In genomic region chr2:61151434-61151833, GRCh38 we compare ENCODE assay signal across 20 cellular contexts. TPM values are rescaled to one million over a fixed set of nuclear protein-coding genes. Genes with fewer than 3 reads are reported as not detected.
DNase-seq lines count a peak whose midpoint lies in the region; ATAC-seq, FAIRE-seq and TF ChIP-seq lines count a peak whose summit lies in the region.
"Had no signal": no experiment of that assay in that cellular context is flagged by ENCODE, and none has a peak within 500 bp of the region (broad histone marks: within the 10 kb centered on the region; RNA-seq: fewer than 3 reads in every experiment).

No MANE protein-coding gene starts in this region.

- H3K4me3 Mint-ChIP-seq in endothelial cell (ENCODE audit: unreplicated experiment): peak overlapping the region; percentile 33
- no peak overlapping the region for H3K4me3 Mint-ChIP-seq in naive thymus-derived CD8-positive, alpha-beta T cell
- H3K4me3 Mint-ChIP-seq: activated CD8-positive, alpha-beta T cell treated with anti-CD3 and anti-CD28 coated beads for 36 hours; dendritic cell treated with granulocyte-macrophage colony-stimulating factor and Interleukin-4, amounts not matched to agents 40 ng/mL and 50 ng/mL, for 4 days had no signal

- H3K9me3 Mint-ChIP-seq in endothelial cell (ENCODE audit: unreplicated experiment): no peaks in the 10 kb centered on the region
- H3K9me3 Mint-ChIP-seq in naive thymus-derived CD8-positive, alpha-beta T cell: no peaks in the 10 kb centered on the region
- H3K9me3 Mint-ChIP-seq: activated CD8-positive, alpha-beta T cell treated with anti-CD3 and anti-CD28 coated beads for 36 hours had no signal

- H3K4me3 ChIP-seq in right cardiac atrium (ENCODE audit: low read length): no peak overlapping the region
- H3K4me3 ChIP-seq: adrenal gland, BLaER1, thoracic aorta had no signal

- no peaks in the 10 kb centered on the region for H3K4me1 ChIP-seq in right cardiac atrium (ENCODE audit: control insufficient read depth, insufficient read depth, low read length)
- H3K4me1 ChIP-seq: adrenal gland, BLaER1 had no signal

- intact Hi-C loops in left colon (cut with DNase I, micrococcal nuclease): no loop called here
- intact Hi-C loops in right cardiac atrium (cut with DNase I): no loop called here

- H3K27me3 Mint-ChIP-seq in endothelial cell (ENCODE audit: unreplicated experiment): no peaks in the 10 kb centered on the region
- H3K27me3 Mint-ChIP-seq in naive thymus-derived CD8-positive, alpha-beta T cell: no peaks in the 10 kb centered on the region
- H3K27me3 Mint-ChIP-seq: activated CD8-positive, alpha-beta T cell treated with anti-CD3 and anti-CD28 coated beads for 36 hours; dendritic cell treated with granulocyte-macrophage colony-stimulating factor and Interleukin-4, amounts not matched to agents 40 ng/mL and 50 ng/mL, for 4 days had no signal

- POLR2A ChIA-PET in naive thymus-derived CD8-positive, alpha-beta T cell (lab: Charles Lee): no interaction called here

- H3K36me3 Mint-ChIP-seq in endothelial cell (ENCODE audit: low read depth, unreplicated experiment): peaks cover 26% of the 10 kb centered on the region
- H3K36me3 Mint-ChIP-seq in naive thymus-derived CD8-positive, alpha-beta T cell: peaks cover 0 to 34% (median 16%) of the 10 kb centered on the region in 3 donors

- no peak overlapping the region for H3K27ac Mint-ChIP-seq in endothelial cell (ENCODE audit: unreplicated experiment)
- H3K27ac Mint-ChIP-seq in naive thymus-derived CD8-positive, alpha-beta T cell: no peak overlapping the region
- H3K27ac Mint-ChIP-seq: activated CD8-positive, alpha-beta T cell treated with anti-CD3 and anti-CD28 coated beads for 36 hours; dendritic cell treated with granulocyte-macrophage colony-stimulating factor and Interleukin-4, amounts not matched to agents 40 ng/mL and 50 ng/mL, for 4 days had no signal

- WGBS in right cardiac atrium: 98% methylated on average over 1 of the region's 1 CpG

- no peak for TF ChIP-seq CTCF in endothelial cell (IDR thresholded peaks at IDR 0.05; ENCODE audit: unreplicated experiment)

- H3K9me3 ChIP-seq in right cardiac atrium (ENCODE audit: control insufficient read depth, low read length): no peaks in the 10 kb centered on the region
- H3K9me3 ChIP-seq: adrenal gland, BLaER1, neutrophil, thoracic aorta had no signal

- FAIRE-seq in RCC 7860 (lab: Jason Lieb, UNC): no peak

- H3K27me3 ChIP-seq in right cardiac atrium (ENCODE audit: control insufficient read depth, insufficient read depth): no peaks in the 10 kb centered on the region
- H3K27me3 ChIP-seq: adrenal gland, BLaER1, neutrophil had no signal

- DNase-seq in ELR (ENCODE audit: low read depth) (peak; percentile 70), RCC 7860 (ENCODE audit: low spot score) (peak; percentile 25), endothelial cell (ENCODE audit: low spot score) (no peak), myocyte (ENCODE audit: low read depth) (peak; percentile 47), left colon (no peak), right cardiac atrium (no peak)
- DNase-seq in naive thymus-derived CD8-positive, alpha-beta T cell: no peak
- DNase-seq in stimulated activated CD4-positive, alpha-beta T cell treated with anti-CD3 and anti-CD28 coated beads, Interleukin-4, amount 100 ng/mL, for 24 hours: no peak
- DNase-seq: activated CD8-positive, alpha-beta T cell treated with anti-CD3 and anti-CD28 coated beads for 36 hours; MM.1S; NCI-H2081; NCI-H526 treated with DMSO at 0.1 percent for 48 hours; stimulated activated CD4-positive, alpha-beta T cell treated with anti-CD3 and anti-CD28 coated beads, Interleukin-4, amount 100 ng/mL, for 4 hours; SW 1271 had no signal

- ATAC-seq in naive thymus-derived CD8-positive, alpha-beta T cell: no peak
- ATAC-seq in left colon: no peak
- no peak for ATAC-seq in right cardiac atrium
- ATAC-seq: activated CD8-positive, alpha-beta T cell treated with anti-CD3 and anti-CD28 coated beads for 36 hours had no signal

- H3K4me1 Mint-ChIP-seq in endothelial cell (ENCODE audit: unreplicated experiment): no peaks in the 10 kb centered on the region
- H3K4me1 Mint-ChIP-seq in naive thymus-derived CD8-positive, alpha-beta T cell: peaks cover 3 to 25% (median 7%) of the 10 kb centered on the region in 4 donors

- H3K27ac ChIP-seq in right cardiac atrium (ENCODE audit: low read length): no peak overlapping the region
- H3K27ac ChIP-seq: adrenal gland, BLaER1, neutrophil, thoracic aorta had no signal

RNA-seq across cellular contexts. Expression of gene C2orf74, which starts 10.6 kb away (rescaled TPM):
- 13.6 TPM for total RNA-seq in endothelial cell (ENCODE audit: unreplicated experiment)
- total RNA-seq in myocyte: 32.9 and 39.1 TPM in 2 replicates
- polyA plus RNA-seq in myocyte (2012): 33.1 TPM
- 10 to 100 TPM; 21.3 to 25.7 TPM for total RNA-seq in naive thymus-derived CD8-positive, alpha-beta T cell
- 10 to 100 TPM; 45.5 to 62.1 (median 56.9) TPM for polyA plus RNA-seq in naive thymus-derived CD8-positive, alpha-beta T cell
- 1 to 10 TPM; 2.0 to 2.2 TPM for total RNA-seq in left colon
- 10 to 100 TPM; 14.5 to 34.8 (median 22.4) TPM for total RNA-seq in right cardiac atrium
- 63.3 TPM for polyA plus RNA-seq in right cardiac atrium
- total RNA-seq: HT-29 had no signal

Comparison
In these comparisons a context has a peak if more than half of its experiments do, and no peak if none do; other contexts are left out.
1. DNase-seq: peak in ELR (single experiment), RCC 7860 (single experiment) and myocyte (single experiment); none in endothelial cell (single experiment), naive thymus-derived CD8-positive, alpha-beta T cell (0 of 10), left colon (0 of 2), stimulated activated CD4-positive, alpha-beta T cell treated with anti-CD3 and anti-CD28 coated beads, Interleukin-4, amount 100 ng/mL, for 24 hours (single experiment) and right cardiac atrium (0 of 3).